26 cellular contexts compared by ENCODE assay signal in the genomic region with DNA sequence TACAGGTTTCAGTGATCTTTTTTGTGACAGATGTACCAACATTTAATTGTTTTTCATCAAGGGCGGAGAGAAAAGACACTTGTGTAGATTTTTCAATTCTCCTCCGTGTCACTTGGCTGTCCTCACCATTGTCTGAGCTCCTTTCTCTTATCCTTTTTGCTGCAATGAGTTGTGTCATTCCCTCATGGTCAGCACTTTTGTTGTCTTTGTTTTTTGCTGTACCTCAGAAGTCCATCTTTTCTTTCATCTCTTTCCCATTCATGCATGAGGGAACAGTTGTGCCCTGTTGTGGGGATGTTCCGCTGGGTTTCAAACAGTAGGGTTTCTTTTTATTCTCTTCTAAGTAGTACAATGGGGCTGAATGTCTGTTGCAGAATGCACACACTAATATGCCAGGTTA.
"Had no signal": no experiment of that assay in that cellular context is flagged by ENCODE, and none has a peak within 500 bp of the region (broad histone marks: within the 10 kb centered on the region; RNA-seq: fewer than 3 reads in every experiment).

No MANE protein-coding gene starts in this region.

- H3K4me2 ChIP-seq: smooth muscle cell had no signal

- H3K9me3 ChIP-seq: colonic mucosa, esophagus squamous epithelium, gastrocnemius medialis, lower lobe of right lung, mucosa of descending colon, sigmoid colon, transverse colon, uterus had no signal

- H3K27me3 Mint-ChIP-seq: activated T-cell treated with anti-CD3 and anti-CD28 coated beads, Interleukin-2, amount 50 U/mL, for 24 hours; stimulated activated memory B cell treated with anti-CD40 and anti-IgM and Interleukin-4, amounts not matched to agents 10 μg/mL and 1 μg/mL and 100 μg/mL, for 72 hours had no signal

- H3K36me3 Mint-ChIP-seq: activated naive CD8-positive, alpha-beta T cell treated with anti-CD3 and anti-CD28 coated beads, Interleukin-2, amount 10 ng/mL, durations not matched to agents 7 days and 5 days had no signal

- H3K4me1 ChIP-seq: colonic mucosa, esophagus squamous epithelium, lower lobe of right lung, sigmoid colon, uterus had no signal

- FAIRE-seq: bronchial epithelial cell, keratinocyte had no signal

- H3K27ac ChIP-seq: colonic mucosa, dorsolateral prefrontal cortex, esophagus squamous epithelium, gastrocnemius medialis, lower lobe of right lung, sigmoid colon, transverse colon, uterus had no signal

- H3K9me3 Mint-ChIP-seq: activated naive CD8-positive, alpha-beta T cell treated with anti-CD3 and anti-CD28 coated beads, Interleukin-2, amount 10 ng/mL, durations not matched to agents 7 days and 5 days; activated T-cell treated with anti-CD3 and anti-CD28 coated beads, Interleukin-2, amount 50 U/mL, for 24 hours; activated T-helper 2 cell treated with anti-CD3 and anti-CD28 coated beads, Interferon-gamma antibody, Interleukin-2, Interleukin-4, amounts not matched to agents 10 μg/mL and 5 μg/mL and 100 μg/mL, durations not matched to agents 14 hours and 24 hours and 36 hours; stimulated activated memory B cell treated with anti-CD40 and anti-IgM and Interleukin-4, amounts not matched to agents 10 μg/mL and 1 μg/mL and 100 μg/mL, for 72 hours had no signal

- H3K4me3 Mint-ChIP-seq: activated naive CD8-positive, alpha-beta T cell treated with anti-CD3 and anti-CD28 coated beads, Interleukin-2, amount 10 ng/mL, durations not matched to agents 7 days and 5 days; activated T-cell treated with anti-CD3 and anti-CD28 coated beads, Interleukin-2, amount 50 U/mL, for 24 hours; nephron progenitor cell; stimulated activated memory B cell treated with anti-CD40 and anti-IgM and Interleukin-4, amounts not matched to agents 10 μg/mL and 1 μg/mL and 100 μg/mL, for 72 hours had no signal

- H3K27ac Mint-ChIP-seq: activated naive CD8-positive, alpha-beta T cell treated with anti-CD3 and anti-CD28 coated beads, Interleukin-2, amount 10 ng/mL, durations not matched to agents 7 days and 5 days; activated T-cell treated with anti-CD3 and anti-CD28 coated beads, Interleukin-2, amount 50 U/mL, for 24 hours; activated T-helper 2 cell treated with anti-CD3 and anti-CD28 coated beads, Interferon-gamma antibody, Interleukin-2, Interleukin-4, amounts not matched to agents 10 μg/mL and 5 μg/mL and 100 μg/mL, durations not matched to agents 14 hours and 24 hours and 36 hours; stimulated activated memory B cell treated with anti-CD40 and anti-IgM and Interleukin-4, amounts not matched to agents 10 μg/mL and 1 μg/mL and 100 μg/mL, for 72 hours had no signal

- DNase-seq: activated CD8-positive, alpha-beta memory T cell treated with anti-CD3 and anti-CD28 coated beads for 24 hours; activated CD8-positive, alpha-beta memory T cell treated with anti-CD3 and anti-CD28 coated beads, Interleukin-2, amount 50 U/mL, for 4 hours; activated naive CD4-positive, alpha-beta T cell; activated naive CD8-positive, alpha-beta T cell treated with anti-CD3 and anti-CD28 coated beads, Interleukin-2, amount 10 ng/mL, durations not matched to agents 7 days and 5 days; activated T-cell treated with anti-CD3 and anti-CD28 coated beads, Interleukin-2, amount 50 U/mL, for 24 hours; amniotic stem cell; colonic mucosa; dorsolateral prefrontal cortex; esophagus squamous epithelium; gastrocnemius medialis; head of caudate nucleus; hypothalamus; lower lobe of right lung; mesendoderm; mucosa of descending colon; nephron progenitor cell; sigmoid colon; stimulated activated CD4-positive, alpha-beta T cell treated with anti-CD3 and anti-CD28 coated beads, Interleukin-15, amount 100 ng/mL, for 24 hours; T-helper 9 cell; transverse colon; uterus had no signal

- H3K36me3 ChIP-seq: colonic mucosa, esophagus squamous epithelium, gastrocnemius medialis, lower lobe of right lung, sigmoid colon, transverse colon, uterus had no signal

- H3K27me3 ChIP-seq: colonic mucosa, dorsolateral prefrontal cortex, esophagus squamous epithelium, gastrocnemius medialis, sigmoid colon, transverse colon, uterus had no signal

- H3K4me3 ChIP-seq: colonic mucosa, dorsolateral prefrontal cortex, esophagus squamous epithelium, gastrocnemius medialis, lower lobe of right lung, mucosa of descending colon, sigmoid colon, smooth muscle cell, transverse colon, uterus had no signal
